In the genomic region with DNA sequence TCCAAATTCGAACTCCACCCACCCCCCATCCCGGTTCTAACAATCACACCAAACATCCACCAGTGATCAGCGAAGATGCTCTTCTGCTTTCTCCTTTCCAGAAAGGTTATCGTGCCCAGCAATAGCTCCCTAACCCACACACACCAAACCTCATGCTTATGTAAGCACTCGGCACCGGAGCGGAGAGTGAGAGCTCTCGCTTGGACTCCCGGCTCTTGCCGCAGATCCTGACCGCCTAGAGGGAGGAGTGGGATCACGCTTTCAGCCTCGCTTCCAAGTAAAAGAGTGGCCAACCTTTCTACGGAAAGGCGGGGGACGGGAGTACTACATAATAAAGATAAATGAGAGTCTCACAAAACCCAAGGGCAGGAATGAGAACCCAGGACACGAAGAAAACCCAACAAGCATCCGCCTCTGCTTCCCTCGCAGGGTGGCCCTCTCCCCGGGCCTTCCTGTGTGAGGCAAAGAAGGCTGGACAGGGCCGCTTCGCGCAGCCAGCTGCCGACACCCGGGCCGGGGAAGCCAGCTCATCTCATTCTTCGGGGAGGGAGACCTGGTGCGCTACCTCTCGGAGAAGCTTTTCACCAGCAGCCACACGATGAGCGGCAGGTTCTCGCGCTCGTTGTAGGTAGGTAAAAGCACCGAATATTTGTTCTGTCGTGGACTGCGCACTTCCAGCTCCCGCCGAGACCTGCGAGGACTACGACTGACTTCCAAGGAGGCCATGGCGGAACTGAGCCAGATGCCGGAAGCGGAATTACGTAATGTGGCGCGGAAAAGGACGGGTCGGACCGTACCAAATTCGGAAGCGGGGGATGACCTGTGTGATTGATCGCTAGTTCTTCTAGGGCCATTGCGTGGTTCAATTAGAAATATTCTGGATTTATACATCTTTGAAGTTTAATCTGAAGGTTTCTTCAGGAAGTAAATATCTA, we compare ENCODE assay signal across 8 cellular contexts. TPM values are rescaled to one million over a fixed set of nuclear protein-coding genes. Genes with fewer than 3 reads are reported as not detected.
DNase-seq lines count a peak whose midpoint lies in the region; ATAC-seq and TF ChIP-seq lines count a peak whose summit lies in the region.

Gene DPM1, minus strand, starts transcription at position 735 of the 935 bp plus-strand sequence. Its CDS starts 9 bp downstream, at position 726.

- H3K36me3 Mint-ChIP-seq in CD14-positive monocyte, result peaks cover 31 to 38% of the 10 kb centered on the region in 2 donors
- peaks cover 35% of the 10 kb centered on the region for H3K36me3 Mint-ChIP-seq in activated CD8-positive, alpha-beta T cell treated with anti-CD3 and anti-CD28 coated beads for 36 hours (ENCODE audit: low read depth)

- peak within 1 kb of the TSS; percentile 54 to 96 for H3K27ac ChIP-seq in lung (ENCODE audit: low read depth in 1 of 2, low read length in 1 of 2)

- H3K4me3 Mint-ChIP-seq in CD14-positive monocyte, result peak within 1 kb of the TSS; percentile 93 to 98
- peak within 1 kb of the TSS; percentile 96 for H3K4me3 Mint-ChIP-seq in activated CD8-positive, alpha-beta T cell treated with anti-CD3 and anti-CD28 coated beads for 36 hours

- H3K4me1 ChIP-seq in lung (ENCODE audit: control insufficient read depth in 2 of 2, insufficient read depth in 2 of 2, low read length in 2 of 2), result peaks cover 8 to 15% of the 10 kb centered on the region in 2 donors

- intact Hi-C loops in CD14-positive monocyte (cut with micrococcal nuclease), result loop anchor here (1.0 kb wide), 2 partner anchors 22 to 27 kb away; partner anchors contain the start of gene ADNP (in 2 of the 2)
- intact Hi-C loops in activated CD8-positive, alpha-beta T cell treated with anti-CD3 and anti-CD28 coated beads for 36 hours (cut with micrococcal nuclease), result no loop called here

- peak; percentile 85 for ATAC-seq in GM19395 (IDR thresholded peaks at IDR 0.05; ENCODE audit: unreplicated experiment)
- ATAC-seq in HG03565 (IDR thresholded peaks at IDR 0.05; ENCODE audit: unreplicated experiment), result peak; percentile 55
- ATAC-seq in activated CD8-positive, alpha-beta T cell treated with anti-CD3 and anti-CD28 coated beads for 36 hours, result peak; percentile 81
- peak; percentile 92 for ATAC-seq in lung (ENCODE audit: insufficient read depth, low FRiP score)

- POLR2A ChIA-PET in activated CD8-positive, alpha-beta T cell treated with anti-CD3 and anti-CD28 coated beads for 36 hours (lab: Charles Lee), result interaction anchor here (0.6 to 3.4 kb wide), 25 partner anchors 8 to 641 kb away, joined by 3 to 85 read pairs (median 4); partner anchors contain the start of genes ADNP, BCAS4 and PARD6B

- CTCF ChIA-PET in activated CD8-positive, alpha-beta T cell treated with anti-CD3 and anti-CD28 coated beads for 36 hours (lab: Charles Lee), result interaction anchor here (0.6 to 3.5 kb wide), 13 partner anchors 13 to 170 kb away, joined by 3 to 23 read pairs (median 7); partner anchors contain the start of genes ADNP and BCAS4

- TF ChIP-seq CTCF in CD14-positive monocyte (IDR thresholded peaks at IDR 0.05) (no peak), lung (IDR thresholded peaks at IDR 0.05; ENCODE audit: control extremely low read depth, extremely low read depth) (no peak)
- no peak for TF ChIP-seq CTCF in activated CD8-positive, alpha-beta T cell treated with anti-CD3 and anti-CD28 coated beads for 36 hours (IDR thresholded peaks at IDR 0.05)

- peaks cover 0 to 2% (median 0%) of the 10 kb centered on the region in 7 donors for H3K9me3 Mint-ChIP-seq in CD14-positive monocyte
- no peaks in the 10 kb centered on the region for H3K9me3 Mint-ChIP-seq in activated CD8-positive, alpha-beta T cell treated with anti-CD3 and anti-CD28 coated beads for 36 hours

- H3K4me3 ChIP-seq in lung, result peak within 1 kb of the TSS; percentile 93

- peaks cover 0 to 2% (median 0%) of the 10 kb centered on the region in 3 donors for H3K27me3 Mint-ChIP-seq in CD14-positive monocyte (ENCODE audit: low read depth in 3 of 3)
- H3K27me3 Mint-ChIP-seq in activated CD8-positive, alpha-beta T cell treated with anti-CD3 and anti-CD28 coated beads for 36 hours, result no peaks in the 10 kb centered on the region

- H3K4me1 Mint-ChIP-seq in CD14-positive monocyte, result peaks cover 39% of the 10 kb centered on the region
- peaks cover 56% of the 10 kb centered on the region for H3K4me1 Mint-ChIP-seq in activated CD8-positive, alpha-beta T cell treated with anti-CD3 and anti-CD28 coated beads for 36 hours (ENCODE audit: low read depth)

- H3K27me3 ChIP-seq in lung (ENCODE audit: control insufficient read depth, insufficient read depth), result no peaks in the 10 kb centered on the region

- H3K36me3 ChIP-seq in lung (ENCODE audit: control insufficient read depth in 2 of 2, insufficient read depth in 2 of 2, low read length in 2 of 2), result peaks cover 0 to 2% of the 10 kb centered on the region in 2 donors

- peak within 1 kb of the TSS; percentile 98 to 99 (median 99) for H3K27ac Mint-ChIP-seq in CD14-positive monocyte
- peak within 1 kb of the TSS; percentile 100 for H3K27ac Mint-ChIP-seq in activated CD8-positive, alpha-beta T cell treated with anti-CD3 and anti-CD28 coated beads for 36 hours

- DNase-seq in CD14-positive monocyte (ENCODE audit: low spot score), result peak; percentile 89
- DNase-seq in NCI-H82 treated with DMSO at 0.1 percent for 48 hours (lab: John Stamatoyannopoulos, UW; ENCODE audit: unreplicated experiment), result peak; percentile 89
- DNase-seq in activated CD8-positive, alpha-beta T cell treated with anti-CD3 and anti-CD28 coated beads for 36 hours, result peak; percentile 91
- DNase-seq in effector CD4-positive, alpha-beta T cell, result peak; percentile 89
- peak; percentile 91 for DNase-seq in lung (ENCODE audit: low spot score)
- DNase-seq in stimulated activated CD4-positive, alpha-beta T cell treated with anti-CD3 and anti-CD28 coated beads, TNF-alpha, amount 100 ng/mL, for 4 hours (ENCODE audit: low read depth in 3 of 3), result peak; percentile 70 to 76 (median 73)

- 0 to 1% methylated on average over 54 of the region's 54 CpGs for WGBS in lung, 2 donors

- no peaks in the 10 kb centered on the region for H3K9me3 ChIP-seq in lung (ENCODE audit: control insufficient read depth in 2 of 2, insufficient read depth in 1 of 2, low read length in 1 of 2)

RNA-seq across cellular contexts. Expression of gene DPM1, which starts in this region (rescaled TPM):
- polyA plus RNA-seq in CD14-positive monocyte, result 10 to 100 TPM; 50.9 to 55.1 TPM
- total RNA-seq in activated CD8-positive, alpha-beta T cell treated with anti-CD3 and anti-CD28 coated beads for 36 hours, result 10 to 100 TPM; 66.6 to 75.4 TPM
- 10 to 100 TPM; 32.2 to 34.5 TPM for total RNA-seq in lung
- polyA plus RNA-seq in lung, result 10 to 100 TPM; 27.9 to 57.3 TPM

Comparison
In these comparisons a context has a peak if more than half of its experiments do, and no peak if none do; other contexts are left out.
1. Peak in every context shown above with its lines: DNase-seq, ATAC-seq, H3K4me3 ChIP-seq and H3K27ac ChIP-seq.